ENCODE assay signal across 13 cellular contexts in the genomic region with DNA sequence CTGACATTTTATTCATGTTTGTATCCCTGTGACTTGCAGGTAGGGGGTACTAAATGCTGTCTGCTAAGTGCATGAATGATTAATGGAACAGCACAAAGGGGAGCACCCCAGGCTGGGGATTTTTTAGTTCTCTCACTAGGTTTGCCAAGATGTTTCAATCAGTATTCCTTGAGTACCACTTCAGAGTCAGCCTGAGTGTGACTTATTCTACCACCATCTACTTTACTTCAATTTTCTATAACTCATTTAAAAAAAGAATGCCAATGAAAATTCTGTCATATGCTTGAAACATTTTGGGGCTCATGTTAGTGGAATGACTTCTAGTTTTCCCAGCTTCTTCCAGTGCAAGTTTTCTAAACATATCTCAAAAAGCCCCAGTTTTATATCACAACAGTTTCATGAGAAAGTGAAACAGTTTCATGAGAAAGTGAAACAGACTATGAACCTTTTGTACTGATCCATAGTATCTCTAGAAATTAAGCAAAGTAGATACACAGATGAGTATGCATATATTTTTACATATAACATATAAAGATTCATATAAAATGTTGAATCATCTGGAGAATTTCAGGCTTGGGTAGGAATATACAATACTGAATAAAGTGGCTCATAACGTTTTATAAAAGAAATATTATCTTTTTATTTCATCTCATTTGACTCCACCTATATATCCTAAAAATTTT.
DNase-seq lines count a peak whose midpoint lies in the region; ATAC-seq, FAIRE-seq and TF ChIP-seq lines count a peak whose summit lies in the region.
"Had no signal": no experiment of that assay in that cellular context is flagged by ENCODE, and none has a peak within 500 bp of the region (broad histone marks: within the 10 kb centered on the region; RNA-seq: fewer than 3 reads in every experiment).

No MANE protein-coding gene starts in this region.

- no peaks in the 10 kb centered on the region for H3K36me3 ChIP-seq in tibial nerve
- H3K36me3 ChIP-seq in pancreas, result no peaks in the 10 kb centered on the region

- peaks cover 15% of the 10 kb centered on the region for H3K4me1 Mint-ChIP-seq in activated CD4-positive, alpha-beta T cell treated with anti-CD3 and anti-CD28 coated beads, Interleukin-2, amount 10 ng/mL, durations not matched to agents 7 days and 5 days
- H3K4me1 Mint-ChIP-seq in activated naive CD8-positive, alpha-beta T cell treated with anti-CD3 and anti-CD28 coated beads, Interleukin-2, amount 50 U/mL, for 24 hours, result no peaks in the 10 kb centered on the region

- DNase-seq in activated CD4-positive, alpha-beta T cell treated with anti-CD3 and anti-CD28 coated beads, Interleukin-2, amount 10 ng/mL, durations not matched to agents 7 days and 5 days, result no peak
- DNase-seq in activated CD4-positive, alpha-beta T cell treated with anti-CD3 and anti-CD28 coated beads, Interleukin-2, amount 50 U/mL, for 4 hours, result no peak
- no peak for DNase-seq in activated naive CD8-positive, alpha-beta T cell treated with anti-CD3 and anti-CD28 coated beads, Interleukin-2, amount 50 U/mL, for 24 hours
- no peak for DNase-seq in tibial nerve (ENCODE audit: low spot score in 2 of 2)
- no peak for DNase-seq in pancreas
- DNase-seq in NAMALWA (ENCODE audit: low spot score), result no peak
- DNase-seq: DMS153, NCI-H82, posterior cingulate gyrus had no signal

- no peak for TF ChIP-seq EP300 in tibial nerve (IDR thresholded peaks at IDR 0.05)

- H3K27ac Mint-ChIP-seq in activated CD4-positive, alpha-beta T cell treated with anti-CD3 and anti-CD28 coated beads, Interleukin-2, amount 10 ng/mL, durations not matched to agents 7 days and 5 days, result peak overlapping the region; percentile 62
- no peak overlapping the region for H3K27ac Mint-ChIP-seq in activated naive CD8-positive, alpha-beta T cell treated with anti-CD3 and anti-CD28 coated beads, Interleukin-2, amount 50 U/mL, for 24 hours
- H3K27ac Mint-ChIP-seq: type B pancreatic cell had no signal

- POLR2A ChIA-PET in activated CD4-positive, alpha-beta T cell treated with anti-CD3 and anti-CD28 coated beads, Interleukin-2, amount 10 ng/mL, durations not matched to agents 7 days and 5 days (lab: Charles Lee), result no interaction called here

- H3K27me3 ChIP-seq in tibial nerve, result no peaks in the 10 kb centered on the region
- H3K27me3 ChIP-seq in pancreas, result no peaks in the 10 kb centered on the region

- peaks cover 8% of the 10 kb centered on the region for H3K36me3 Mint-ChIP-seq in activated CD4-positive, alpha-beta T cell treated with anti-CD3 and anti-CD28 coated beads, Interleukin-2, amount 10 ng/mL, durations not matched to agents 7 days and 5 days (ENCODE audit: low read depth)
- H3K36me3 Mint-ChIP-seq in activated naive CD8-positive, alpha-beta T cell treated with anti-CD3 and anti-CD28 coated beads, Interleukin-2, amount 50 U/mL, for 24 hours (ENCODE audit: low read depth), result no peaks in the 10 kb centered on the region
- H3K36me3 Mint-ChIP-seq: type B pancreatic cell had no signal

- TF ChIP-seq CTCF in tibial nerve (IDR thresholded peaks at IDR 0.05), result no peak
- no peak for TF ChIP-seq CTCF in pancreas (IDR thresholded peaks at IDR 0.05)

- 49 to 51% methylated on average over 1 of the region's 1 CpG for WGBS in tibial nerve, 2 donors
- WGBS in pancreas, 2 donors, result 38 to 45% methylated on average over 1 of the region's 1 CpG

- intact Hi-C loops in pancreas (cut with DNase I), result no loop called here

- FAIRE-seq in pancreas (lab: Jason Lieb, UNC), result no peak
- FAIRE-seq: A204.1 had no signal

- H3K4me3 Mint-ChIP-seq in activated CD4-positive, alpha-beta T cell treated with anti-CD3 and anti-CD28 coated beads, Interleukin-2, amount 10 ng/mL, durations not matched to agents 7 days and 5 days, result no peak overlapping the region
- H3K4me3 Mint-ChIP-seq in activated naive CD8-positive, alpha-beta T cell treated with anti-CD3 and anti-CD28 coated beads, Interleukin-2, amount 50 U/mL, for 24 hours, result no peak overlapping the region
- H3K4me3 Mint-ChIP-seq: type B pancreatic cell had no signal

- H3K9me3 Mint-ChIP-seq in activated CD4-positive, alpha-beta T cell treated with anti-CD3 and anti-CD28 coated beads, Interleukin-2, amount 10 ng/mL, durations not matched to agents 7 days and 5 days, result peaks cover 15% of the 10 kb centered on the region
- H3K9me3 Mint-ChIP-seq in activated naive CD8-positive, alpha-beta T cell treated with anti-CD3 and anti-CD28 coated beads, Interleukin-2, amount 50 U/mL, for 24 hours, result peaks cover 4% of the 10 kb centered on the region
- H3K9me3 Mint-ChIP-seq: type B pancreatic cell had no signal

- H3K4me3 ChIP-seq in tibial nerve, result no peak overlapping the region
- no peak overlapping the region for H3K4me3 ChIP-seq in pancreas

- ATAC-seq in GM21526 (IDR thresholded peaks at IDR 0.05; ENCODE audit: low FRiP score, unreplicated experiment), result peak; percentile 96
- ATAC-seq in HG03066 (IDR thresholded peaks at IDR 0.05; ENCODE audit: low read depth, unreplicated experiment), result peak; percentile 93
- peak; percentile 46 for ATAC-seq in activated naive CD8-positive, alpha-beta T cell treated with anti-CD3 and anti-CD28 coated beads, Interleukin-2, amount 50 U/mL, for 24 hours
- no peak for ATAC-seq in pancreas

- H3K9me3 ChIP-seq in tibial nerve (no peaks in the 10 kb centered on the region), pancreas (no peaks in the 10 kb centered on the region)

- TF ChIP-seq POLR2A in tibial nerve (IDR thresholded peaks at IDR 0.05), result no peak

- H3K27me3 Mint-ChIP-seq in activated CD4-positive, alpha-beta T cell treated with anti-CD3 and anti-CD28 coated beads, Interleukin-2, amount 10 ng/mL, durations not matched to agents 7 days and 5 days, result no peaks in the 10 kb centered on the region
- no peaks in the 10 kb centered on the region for H3K27me3 Mint-ChIP-seq in activated naive CD8-positive, alpha-beta T cell treated with anti-CD3 and anti-CD28 coated beads, Interleukin-2, amount 50 U/mL, for 24 hours

- H3K4me1 ChIP-seq in tibial nerve (no peaks in the 10 kb centered on the region), pancreas (no peaks in the 10 kb centered on the region)

- H3K27ac ChIP-seq in tibial nerve (no peak overlapping the region), pancreas (no peak overlapping the region)

- CTCF ChIA-PET in activated CD4-positive, alpha-beta T cell treated with anti-CD3 and anti-CD28 coated beads, Interleukin-2, amount 10 ng/mL, durations not matched to agents 7 days and 5 days (lab: Charles Lee), result no interaction called here

Comparison
In these comparisons a context has a peak if more than half of its experiments do, and no peak if none do; other contexts are left out.
1. ATAC-seq: peak in GM21526 (single experiment), HG03066 (single experiment) and activated naive CD8-positive, alpha-beta T cell treated with anti-CD3 and anti-CD28 coated beads, Interleukin-2, amount 50 U/mL, for 24 hours (single experiment); none in pancreas (0 of 4).